In genomic region chr4:6716018-6716911, GRCh38 we compare ENCODE assay signal across 8 cellular contexts. TPM values are rescaled to one million over a fixed set of nuclear protein-coding genes. Genes with fewer than 3 reads are reported as not detected.
DNase-seq lines count a peak whose midpoint lies in the region; FAIRE-seq and TF ChIP-seq lines count a peak whose summit lies in the region.

Gene BLOC1S4 (plus strand): TSS chr4:6716174. CDS start chr4:6716210, 36 bp downstream.

- H3K9ac ChIP-seq in H9 (ENCODE audit: extremely low read depth, insufficient read length, low read length): peak within 1 kb of the TSS; percentile 84

- H3K27me3 ChIP-seq in H9 (ENCODE audit: insufficient read depth, low read length) (peaks cover 2% of the 10 kb centered on the region), MG63 (no peaks in the 10 kb centered on the region)

- H2BK120ac ChIP-seq in H9 (ENCODE audit: low read depth, low read length, poor library complexity, severe bottlenecking): no peak within 1 kb of the TSS

- H3K23ac ChIP-seq in H9 (ENCODE audit: insufficient read length, low read depth, low read length): no peak within 1 kb of the TSS

- H3K4ac ChIP-seq in H9 (ENCODE audit: low read depth, low read length): no peak within 1 kb of the TSS

- H3K4me1 Mint-ChIP-seq in H9: peaks cover 9 to 23% of the 10 kb centered on the region in 2 experiments
- H3K4me1 Mint-ChIP-seq in activated naive CD4-positive, alpha-beta T cell treated with anti-CD3 and anti-CD28 coated beads for 36 hours (ENCODE audit: low read depth): peaks cover 26% of the 10 kb centered on the region

- no peak within 1 kb of the TSS for H2AK5ac ChIP-seq in H9 (ENCODE audit: insufficient read length, low read length)

- H4K91ac ChIP-seq in H9 (ENCODE audit: insufficient read length, low read depth, low read length): no peak within 1 kb of the TSS

- DNase-seq in H9: peak; percentile 86
- peak; percentile 81 for DNase-seq in MG63
- peak; percentile 88 for DNase-seq in SK-N-DZ (ENCODE audit: low spot score)
- DNase-seq in activated naive CD4-positive, alpha-beta T cell treated with anti-CD3 and anti-CD28 coated beads for 36 hours: peak; percentile 88
- DNase-seq in germinal center (ENCODE audit: low spot score): peak; percentile 95
- peak in 54 of 56 donors; percentile 42 to 91 (median 80) for DNase-seq in nucleus accumbens (lab: John Stamatoyannopoulos, UW)
- peak; percentile 93 for DNase-seq in superior temporal gyrus (ENCODE audit: extremely low spot score)

- intact Hi-C loops in activated naive CD4-positive, alpha-beta T cell treated with anti-CD3 and anti-CD28 coated beads for 36 hours (cut with micrococcal nuclease): loop anchor here (1.0 to 5.0 kb wide), 7 partner anchors 42 to 352 kb away; partner anchors contain the start of genes GRPEL1, MRFAP1 and TADA2B

- CTCF ChIA-PET in activated naive CD4-positive, alpha-beta T cell treated with anti-CD3 and anti-CD28 coated beads for 36 hours (lab: Charles Lee): interaction anchor here (0.5 to 7.0 kb wide), 11 partner anchors 8 to 357 kb away, joined by 3 to 179 read pairs (median 7); partner anchors contain the start of gene TADA2B

- H3K79me1 ChIP-seq in H9 (ENCODE audit: insufficient read depth, low read depth, low read length, poor library complexity, severe bottlenecking): no peaks in the 10 kb centered on the region

- H4K5ac ChIP-seq in H9 (ENCODE audit: insufficient read length, low read depth, low read length): no peak within 1 kb of the TSS

- H2BK20ac ChIP-seq in H9 (ENCODE audit: low read depth, low read length, poor library complexity, severe bottlenecking): no peak within 1 kb of the TSS

- H3K79me2 ChIP-seq in H9 (ENCODE audit: insufficient read depth, low read length): peaks cover 8% of the 10 kb centered on the region; the same call in 1 of the 2 replicates

- peak within 1 kb of the TSS; percentile 76 for H3K18ac ChIP-seq in H9 (ENCODE audit: insufficient read length, low read depth, low read length)

- H3K27ac Mint-ChIP-seq in H9: peak within 1 kb of the TSS in 2 of 3 experiments; percentile 60 to 69; a peak in 4 of 7 replicates
- peak within 1 kb of the TSS; percentile 95 for H3K27ac Mint-ChIP-seq in activated naive CD4-positive, alpha-beta T cell treated with anti-CD3 and anti-CD28 coated beads for 36 hours

- peaks cover 2 to 3% (median 3%) of the 10 kb centered on the region in 3 experiments; a peak in 3 of 7 replicates for H3K36me3 Mint-ChIP-seq in H9 (ENCODE audit: insufficient read depth in 1 of 3, low read depth in 3 of 3)
- peaks cover 2% of the 10 kb centered on the region for H3K36me3 Mint-ChIP-seq in activated naive CD4-positive, alpha-beta T cell treated with anti-CD3 and anti-CD28 coated beads for 36 hours (ENCODE audit: low read depth)

- peak within 1 kb of the TSS; percentile 57 for H3K4me2 ChIP-seq in H9 (ENCODE audit: insufficient read depth, insufficient read length, low read length)

- peak within 1 kb of the TSS; percentile 74 for H3K4me3 ChIP-seq in MG63

- FAIRE-seq in G401.6 (lab: Jason Lieb, UNC): peak; percentile 89

- no peaks in the 10 kb centered on the region for H3K36me3 ChIP-seq in MG63

- H2BK12ac ChIP-seq in H9 (ENCODE audit: insufficient read length, low read depth, low read length): no peak within 1 kb of the TSS

- H3K14ac ChIP-seq in H9 (ENCODE audit: insufficient read depth, low read length): peak within 1 kb of the TSS; percentile 90

- no peak within 1 kb of the TSS for H3T11ph ChIP-seq in H9 (ENCODE audit: low read length)

- no peak within 1 kb of the TSS for H2BK15ac ChIP-seq in H9 (ENCODE audit: low read depth, low read length)

- peaks cover 2 to 3% of the 10 kb centered on the region in 2 experiments; a peak in 3 of 5 replicates for H3K9me3 Mint-ChIP-seq in H9
- no peaks in the 10 kb centered on the region for H3K9me3 Mint-ChIP-seq in activated naive CD4-positive, alpha-beta T cell treated with anti-CD3 and anti-CD28 coated beads for 36 hours

- H3K27ac ChIP-seq in H9 (ENCODE audit: insufficient read length, low read depth, low read length): no peak within 1 kb of the TSS

- no peak within 1 kb of the TSS for H4K8ac ChIP-seq in H9 (replicated peaks; ENCODE audit: insufficient read length, low read depth, low read length)

- H3K56ac ChIP-seq in H9 (ENCODE audit: insufficient read length, low read depth, low read length): no peak within 1 kb of the TSS

- 0 out of 3 replicates have a peak, but pooled peaks have one; percentile 13 for TF ChIP-seq CTCF in H9 (conservative IDR thresholded peaks at IDR 0.05)

- WGBS in H9 (ENCODE audit: extremely low coverage, insufficient read length, low lambda C conversion rate): no CpG with 5 or more reads among the region's 109 CpGs

- no peak within 1 kb of the TSS for H2BK5ac ChIP-seq in H9 (ENCODE audit: insufficient read length, low read length)

- no peaks in the 10 kb centered on the region for H3K9me3 ChIP-seq in H9 (ENCODE audit: control insufficient read depth, low read depth, low read length)
- no peaks in the 10 kb centered on the region for H3K9me3 ChIP-seq in MG63

- peaks cover 2% of the 10 kb centered on the region; the same call in 1 of the 2 replicates for H3K4me1 ChIP-seq in H9 (ENCODE audit: insufficient read depth, low read length)

- H3K23me2 ChIP-seq in H9 (ENCODE audit: insufficient read length, low read depth, low read length, poor library complexity, severe bottlenecking): peaks cover 9% of the 10 kb centered on the region

- H3K4me3 Mint-ChIP-seq in H9: peak within 1 kb of the TSS; percentile 84 to 88
- peak within 1 kb of the TSS; percentile 96 for H3K4me3 Mint-ChIP-seq in activated naive CD4-positive, alpha-beta T cell treated with anti-CD3 and anti-CD28 coated beads for 36 hours

- no peaks in the 10 kb centered on the region for H4K20me1 ChIP-seq in H9 (ENCODE audit: control insufficient read depth, insufficient read depth, insufficient read length)

- H2AFZ ChIP-seq in H9 (ENCODE audit: low read length): peak within 1 kb of the TSS; percentile 93

- peaks cover 38% of the 10 kb centered on the region for H3K27me3 Mint-ChIP-seq in H9 (ENCODE audit: low read depth)
- no peaks in the 10 kb centered on the region for H3K27me3 Mint-ChIP-seq in activated naive CD4-positive, alpha-beta T cell treated with anti-CD3 and anti-CD28 coated beads for 36 hours (ENCODE audit: low read depth)

RNA-seq across cellular contexts. Expression of gene BLOC1S4, which starts in this region (rescaled TPM):
- 14.3 and 14.9 TPM in 2 replicates for total RNA-seq in H9 (2021)
- total RNA-seq in MG63 (2014; rRNA removed; shearing (Covaris generic); ENCODE audit: low replicate concordance): 15.6 and 16.0 TPM in 2 replicates
- 24.4 and 31.8 TPM in 2 replicates for polyA plus RNA-seq in SK-N-DZ (2014; cell fraction: cytosol; rRNA removed)
- 17.5 and 21.1 TPM in 2 replicates for polyA plus RNA-seq in SK-N-DZ (2014; cell fraction: nucleus; rRNA removed)
- total RNA-seq in activated naive CD4-positive, alpha-beta T cell treated with anti-CD3 and anti-CD28 coated beads for 36 hours: 10 to 100 TPM; 11.0 to 11.8 TPM
